ENCODE assay signal across 11 cellular contexts in the genomic region with DNA sequence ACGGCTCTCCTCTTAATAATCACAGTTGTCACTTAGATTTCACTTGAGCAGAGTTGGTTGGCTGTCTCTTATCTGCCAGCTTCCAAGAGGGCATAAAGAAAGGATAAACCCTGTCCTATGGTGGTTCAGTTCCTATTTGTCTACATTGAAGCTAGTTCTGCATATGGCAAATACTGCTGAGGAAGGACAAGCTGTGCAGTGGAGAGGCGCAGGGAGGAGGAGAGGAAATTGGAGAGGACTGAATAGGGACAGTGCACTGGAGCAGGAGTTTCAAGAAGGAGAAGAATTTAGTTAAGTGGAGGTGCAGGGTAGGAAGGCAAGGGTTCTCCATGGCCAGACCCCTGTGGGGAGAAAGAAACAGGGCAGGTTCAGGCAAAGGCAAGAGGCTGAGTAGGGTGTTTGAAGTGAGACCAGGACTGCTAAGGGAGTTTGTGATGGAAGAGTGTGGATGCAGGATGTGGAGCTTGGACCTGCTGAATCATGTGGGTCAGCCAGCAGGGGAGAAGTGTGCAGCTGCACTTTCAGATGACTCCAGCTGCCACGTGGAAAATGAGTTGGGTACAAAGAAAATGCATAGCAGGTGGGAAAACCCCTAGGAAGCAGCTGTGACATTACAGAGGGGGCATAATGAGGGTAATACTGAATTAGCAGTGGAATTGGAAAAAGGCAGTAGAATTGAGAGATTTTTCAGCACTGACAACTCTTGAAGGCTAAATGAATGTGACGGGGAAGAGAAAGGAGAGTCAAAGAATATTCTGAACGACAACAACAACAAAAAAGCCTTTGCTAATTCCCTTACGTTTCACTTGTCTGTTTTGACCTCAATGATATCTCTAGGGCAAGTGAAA.
A peak's percentile ranks its signal among the peaks of the same experiment; 100 is the strongest.
DNase-seq lines count a peak whose midpoint lies in the region; ATAC-seq, FAIRE-seq and TF ChIP-seq lines count a peak whose summit lies in the region.
"Had no signal": no experiment of that assay in that cellular context is flagged by ENCODE, and none has a peak within 500 bp of the region (broad histone marks: within the 10 kb centered on the region; RNA-seq: fewer than 3 reads in every experiment).

No MANE protein-coding gene starts in this region.

- H3K36me3 ChIP-seq in ACC112 (ENCODE audit: insufficient read depth, low read length), result no peaks in the 10 kb centered on the region
- H3K36me3 ChIP-seq: ovary had no signal

- POLR2A ChIA-PET in T-cell (lab: Charles Lee), result no interaction called here

- no peaks in the 10 kb centered on the region for H3K27me3 ChIP-seq in ACC112 (ENCODE audit: insufficient read depth, low read length)
- H3K27me3 ChIP-seq: ovary had no signal

- DNase-seq in H54 (ENCODE audit: insufficient read length, low spot score) (peak; percentile 60), NCI-H748 treated with DMSO at 0.1 percent for 48 hours (lab: John Stamatoyannopoulos, UW) (peak; percentile 84), Right ventricle myocardium superior (no peak), T-cell (no peak), mucosa of gallbladder (ENCODE audit: low spot score) (no peak)
- DNase-seq in activated CD4-positive, CD25-positive, alpha-beta regulatory T cell treated with anti-CD3 and anti-CD28 coated beads, Interleukin-2, amount 50 U/mL, for 72 hours, result no peak
- DNase-seq in activated CD4-positive, alpha-beta T cell treated with anti-CD3 and anti-CD28 coated beads for 1 hour, result no peak

- no peak overlapping the region for H3K27ac ChIP-seq in ACC112 (ENCODE audit: low read depth, low read length)
- H3K27ac ChIP-seq: C4-2B had no signal

- peak; percentile 66 for ATAC-seq in Right ventricle myocardium superior (ENCODE audit: poor library complexity)
- no peak for ATAC-seq in T-cell (replicated peaks in 1 of 4)

- TF ChIP-seq POLR2A in H54 (IDR thresholded peaks at IDR 0.05; ENCODE audit: low read depth, low read length), result no peak

- H3K27me3 Mint-ChIP-seq in T-cell, result peaks cover 15 to 23% of the 10 kb centered on the region in 2 donors

- peaks cover 13% of the 10 kb centered on the region for H3K4me1 ChIP-seq in ACC112 (ENCODE audit: control insufficient read depth, insufficient read depth, low read length, unreplicated experiment)

- no peak overlapping the region for H3K4me3 Mint-ChIP-seq in T-cell

- peaks cover 6 to 10% (median 8%) of the 10 kb centered on the region in 3 donors for H3K4me1 Mint-ChIP-seq in T-cell

- no peaks in the 10 kb centered on the region for H3K36me3 Mint-ChIP-seq in T-cell

- H3K4me3 ChIP-seq in ACC112 (ENCODE audit: low read depth, low read length), result no peak overlapping the region
- H3K4me3 ChIP-seq: ovary had no signal

- intact Hi-C loops in Right ventricle myocardium superior (cut with DNase I), result loop anchor here (1.0 kb wide), 1 partner anchor 138 kb away; no protein-coding TSS in a partner anchor

- FAIRE-seq in H54 (lab: Jason Lieb, UNC), result peak; percentile 92
- FAIRE-seq: endometrium had no signal

- H3K9me3 Mint-ChIP-seq in T-cell, result no peaks in the 10 kb centered on the region

- CTCF ChIA-PET in T-cell (lab: Charles Lee), result interaction anchor here (0.7 to 3.1 kb wide), 9 partner anchors 10 to 688 kb away, joined by 3 to 9 read pairs (median 4); no protein-coding TSS in a partner anchor

- H3K79me2 ChIP-seq in ACC112 (ENCODE audit: control insufficient read depth, insufficient read depth, low read length, unreplicated experiment), result no peaks in the 10 kb centered on the region

- peak overlapping the region; percentile 55 for H2AFZ ChIP-seq in ACC112 (ENCODE audit: low read length, unreplicated experiment)

- no peak overlapping the region for H3K27ac Mint-ChIP-seq in T-cell

Comparison
In these comparisons a context has a peak if more than half of its experiments do, and no peak if none do; other contexts are left out.
1. DNase-seq: peak in H54 (single experiment) and NCI-H748 treated with DMSO at 0.1 percent for 48 hours (single experiment); none in Right ventricle myocardium superior (single experiment), T-cell (0 of 34), activated CD4-positive, CD25-positive, alpha-beta regulatory T cell treated with anti-CD3 and anti-CD28 coated beads, Interleukin-2, amount 50 U/mL, for 72 hours (single experiment), mucosa of gallbladder (single experiment) and activated CD4-positive, alpha-beta T cell treated with anti-CD3 and anti-CD28 coated beads for 1 hour (single experiment).